In the genomic region with DNA sequence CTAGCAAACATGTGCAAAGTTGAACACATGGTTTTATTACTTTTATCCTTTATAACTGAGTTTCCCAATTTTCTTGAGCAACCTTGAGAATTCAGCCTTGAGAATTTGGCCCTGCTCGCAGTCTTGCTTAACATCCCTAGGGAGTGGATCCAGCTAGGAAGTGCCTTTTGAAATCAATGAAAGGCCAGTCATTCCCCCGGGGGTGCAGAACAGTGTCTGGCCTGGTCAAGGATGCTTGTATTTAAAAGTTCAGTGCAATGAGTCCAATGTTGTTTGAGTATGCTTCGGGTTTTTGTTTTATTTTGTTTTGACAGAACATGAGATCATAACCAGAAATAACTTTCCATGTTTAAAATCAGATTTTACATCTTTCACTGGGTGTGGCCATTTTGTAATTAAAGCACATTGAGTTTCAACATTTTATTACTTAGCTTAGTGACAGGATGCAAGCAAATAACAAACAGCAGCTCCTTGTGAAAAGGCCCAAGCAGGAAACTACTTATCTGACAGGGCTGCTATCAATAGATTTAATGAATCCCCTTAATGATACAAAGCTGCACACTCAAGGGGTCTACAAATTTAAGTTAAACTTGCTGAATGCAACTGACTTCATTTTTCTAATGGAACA, we compare ENCODE assay signal across 9 cellular contexts. TPM values are rescaled to one million over a fixed set of nuclear protein-coding genes. Genes with fewer than 3 reads are reported as not detected.
DNase-seq lines count a peak whose midpoint lies in the region; ATAC-seq and TF ChIP-seq lines count a peak whose summit lies in the region.
"Had no signal": no experiment of that assay in that cellular context is flagged by ENCODE, and none has a peak within 500 bp of the region (broad histone marks: within the 10 kb centered on the region; RNA-seq: fewer than 3 reads in every experiment).

No MANE protein-coding gene starts in this region.

- DNase-seq in coronary artery (ENCODE audit: low spot score) (peak; percentile 81), right lobe of liver (no peak), stromal cell of bone marrow (ENCODE audit: low read depth) (peak; percentile 93), ACHN (no peak)
- DNase-seq in activated T-cell treated with anti-CD3 and anti-CD28 coated beads, Interleukin-2, amount 50 U/mL, for 48 hours, result no peak
- no peak for DNase-seq in activated T-helper 2 cell treated with anti-CD3 and anti-CD28 coated beads, Interferon-gamma antibody, Interleukin-2, Interleukin-4, amounts not matched to agents 10 μg/mL and 5 μg/mL and 100 μg/mL, durations not matched to agents 14 hours and 24 hours and 36 hours (ENCODE audit: low spot score)
- DNase-seq: T-helper 9 cell had no signal

- no peaks in the 10 kb centered on the region for H3K36me3 ChIP-seq in HEK293 (ENCODE audit: control insufficient read depth in 2 of 2, insufficient read depth in 1 of 2, low read length in 2 of 2)
- peaks cover 0 to 5% (median under 1%) of the 10 kb centered on the region in 4 donors for H3K36me3 ChIP-seq in right lobe of liver

- intact Hi-C loops in right lobe of liver (cut with DNase I), result no loop called here
- intact Hi-C loops in activated T-helper 2 cell treated with anti-CD3 and anti-CD28 coated beads, Interferon-gamma antibody, Interleukin-2, Interleukin-4, amounts not matched to agents 10 μg/mL and 5 μg/mL and 100 μg/mL, durations not matched to agents 14 hours and 24 hours and 36 hours (cut with micrococcal nuclease), result no loop called here

- no peaks in the 10 kb centered on the region for H3K9me3 Mint-ChIP-seq in activated T-helper 2 cell treated with anti-CD3 and anti-CD28 coated beads, Interferon-gamma antibody, Interleukin-2, Interleukin-4, amounts not matched to agents 10 μg/mL and 5 μg/mL and 100 μg/mL, durations not matched to agents 14 hours and 24 hours and 36 hours

- H3K4me1 ChIP-seq in HEK293 (ENCODE audit: control insufficient read depth, insufficient read depth, low read length) (no peaks in the 10 kb centered on the region; the same call in 1 of the 2 replicates), right lobe of liver (peaks cover 0 to 19% (median 0%) of the 10 kb centered on the region in 4 donors)

- H3K27ac ChIP-seq in HEK293 (ENCODE audit: extremely low read depth, low read depth, low read length) (no peak overlapping the region), coronary artery (peak overlapping the region in 1 of 2 donors; percentile 70), right lobe of liver (peak overlapping the region in 1 of 3 donors; percentile 53)

- TF ChIP-seq CTCF in HEK293 (tag by site-specific recombination; IDR thresholded peaks at IDR 0.05) (no peak), coronary artery (IDR thresholded peaks at IDR 0.05) (no peak), right lobe of liver (IDR thresholded peaks at IDR 0.05) (no peak)

- H3K27me3 ChIP-seq in right lobe of liver, result no peaks in the 10 kb centered on the region

- H3K9me3 ChIP-seq in HEK293 (ENCODE audit: control insufficient read depth, insufficient read depth, low read depth, low read length) (no peaks in the 10 kb centered on the region), right lobe of liver (no peaks in the 10 kb centered on the region)

- no peak overlapping the region for H3K4me3 Mint-ChIP-seq in activated T-helper 2 cell treated with anti-CD3 and anti-CD28 coated beads, Interferon-gamma antibody, Interleukin-2, Interleukin-4, amounts not matched to agents 10 μg/mL and 5 μg/mL and 100 μg/mL, durations not matched to agents 14 hours and 24 hours and 36 hours (ENCODE audit: low read depth)

- in situ Hi-C loops in ACHN (cut with HindIII; ENCODE audit: low pct_ligation_motif_present, low pct_unique_long_range_greater_than_20kb, low sequenced_read_pairs), result no loop called here

- peaks cover 17% of the 10 kb centered on the region for H3K27me3 Mint-ChIP-seq in activated T-helper 2 cell treated with anti-CD3 and anti-CD28 coated beads, Interferon-gamma antibody, Interleukin-2, Interleukin-4, amounts not matched to agents 10 μg/mL and 5 μg/mL and 100 μg/mL, durations not matched to agents 14 hours and 24 hours and 36 hours (ENCODE audit: low read depth)

- POLR2A ChIA-PET in HEK293 (lab: Yijun Ruan, JAX), result no interaction called here

- CTCF ChIA-PET in HEK293 (lab: Yijun Ruan, JAX), result interaction anchor here (0.7 kb wide), 1 partner anchor 28 kb away, joined by 3 read pairs; no protein-coding TSS in a partner anchor

- H3K4me1 Mint-ChIP-seq in activated T-helper 2 cell treated with anti-CD3 and anti-CD28 coated beads, Interferon-gamma antibody, Interleukin-2, Interleukin-4, amounts not matched to agents 10 μg/mL and 5 μg/mL and 100 μg/mL, durations not matched to agents 14 hours and 24 hours and 36 hours (ENCODE audit: low read depth), result no peaks in the 10 kb centered on the region

- H3K4me3 ChIP-seq in HEK293 (ENCODE audit: low read depth, low read length) (no peak overlapping the region), coronary artery (no peak overlapping the region), right lobe of liver (no peak overlapping the region)

- no peak overlapping the region for H3K27ac Mint-ChIP-seq in activated T-helper 2 cell treated with anti-CD3 and anti-CD28 coated beads, Interferon-gamma antibody, Interleukin-2, Interleukin-4, amounts not matched to agents 10 μg/mL and 5 μg/mL and 100 μg/mL, durations not matched to agents 14 hours and 24 hours and 36 hours

- TF ChIP-seq POLR2A in right lobe of liver (IDR thresholded peaks at IDR 0.05), result no peak

- 13% methylated on average over 3 of the region's 3 CpGs for WGBS in right lobe of liver (ENCODE audit: insufficient coverage, low coverage, low lambda C conversion rate, missing lambda C conversion rate)

- peak in 3 of 4 donors; percentile 63 to 78 (median 76) for ATAC-seq in right lobe of liver
- ATAC-seq in activated CD4-positive, CD25-positive, alpha-beta regulatory T cell treated with anti-CD3 and anti-CD28 coated beads, Interleukin-2, amount 50 U/mL, for 24 hours, result no peak

- H3K36me3 Mint-ChIP-seq in activated T-helper 2 cell treated with anti-CD3 and anti-CD28 coated beads, Interferon-gamma antibody, Interleukin-2, Interleukin-4, amounts not matched to agents 10 μg/mL and 5 μg/mL and 100 μg/mL, durations not matched to agents 14 hours and 24 hours and 36 hours (ENCODE audit: low read depth), result no peaks in the 10 kb centered on the region

TF ChIP-seq in HEK293, 187 proteins besides CTCF, POLR2A, EP300 and RAD21:
- TF ChIP-seq, protein P1, sequence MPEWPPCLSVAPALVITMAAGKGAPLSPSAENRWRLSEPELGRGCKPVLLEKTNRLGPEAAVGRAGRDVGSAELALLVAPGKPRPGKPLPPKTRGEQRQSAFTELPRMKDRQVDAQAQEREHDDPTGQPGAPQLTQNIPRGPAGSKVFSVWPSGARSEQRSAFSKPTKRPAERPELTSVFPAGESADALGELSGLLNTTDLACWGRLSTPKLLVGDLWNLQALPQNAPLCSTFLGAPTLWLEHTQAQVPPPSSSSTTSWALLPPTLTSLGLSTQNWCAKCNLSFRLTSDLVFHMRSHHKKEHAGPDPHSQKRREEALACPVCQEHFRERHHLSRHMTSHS (tag by site-specific recombination; IDR thresholded peaks at IDR 0.05), result no peak
- TF ChIP-seq, protein P2, sequence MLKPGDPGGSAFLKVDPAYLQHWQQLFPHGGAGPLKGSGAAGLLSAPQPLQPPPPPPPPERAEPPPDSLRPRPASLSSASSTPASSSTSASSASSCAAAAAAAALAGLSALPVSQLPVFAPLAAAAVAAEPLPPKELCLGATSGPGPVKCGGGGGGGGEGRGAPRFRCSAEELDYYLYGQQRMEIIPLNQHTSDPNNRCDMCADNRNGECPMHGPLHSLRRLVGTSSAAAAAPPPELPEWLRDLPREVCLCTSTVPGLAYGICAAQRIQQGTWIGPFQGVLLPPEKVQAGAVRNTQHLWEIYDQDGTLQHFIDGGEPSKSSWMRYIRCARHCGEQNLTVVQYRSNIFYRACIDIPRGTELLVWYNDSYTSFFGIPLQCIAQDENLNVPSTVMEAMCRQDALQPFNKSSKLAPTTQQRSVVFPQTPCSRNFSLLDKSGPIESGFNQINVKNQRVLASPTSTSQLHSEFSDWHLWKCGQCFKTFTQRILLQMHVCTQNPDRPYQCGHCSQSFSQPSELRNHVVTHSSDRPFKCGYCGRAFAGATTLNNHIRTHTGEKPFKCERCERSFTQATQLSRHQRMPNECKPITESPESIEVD (tag by site-specific recombination; IDR thresholded peaks at IDR 0.05), result peak; percentile 41; the same call in 1 of the 2 replicates
- TF ChIP-seq ZNF211 (tag by site-specific recombination; IDR thresholded peaks at IDR 0.05; ENCODE audit: low read depth), result no peak

RNA-seq across cellular contexts. Expression of a gene that starts 16.8 kb away (rescaled TPM):
- 10 to 100 TPM; 15.0 to 21.1 (median 18.2) TPM for total RNA-seq in right lobe of liver
- total RNA-seq in activated T-helper 2 cell treated with anti-CD3 and anti-CD28 coated beads, Interferon-gamma antibody, Interleukin-2, Interleukin-4, amounts not matched to agents 10 μg/mL and 5 μg/mL and 100 μg/mL, durations not matched to agents 14 hours and 24 hours and 36 hours, result not detected in 2 replicates

Comparison
In these comparisons a context has a peak if more than half of its experiments do, and no peak if none do; other contexts are left out.
1. DNase-seq: peak in coronary artery (single experiment) and stromal cell of bone marrow (single experiment); none in right lobe of liver (0 of 3), ACHN (single experiment), activated T-cell treated with anti-CD3 and anti-CD28 coated beads, Interleukin-2, amount 50 U/mL, for 48 hours (0 of 2) and activated T-helper 2 cell treated with anti-CD3 and anti-CD28 coated beads, Interferon-gamma antibody, Interleukin-2, Interleukin-4, amounts not matched to agents 10 μg/mL and 5 μg/mL and 100 μg/mL, durations not matched to agents 14 hours and 24 hours and 36 hours (single experiment).
2. ATAC-seq: peak in right lobe of liver (3 of 4); none in activated CD4-positive, CD25-positive, alpha-beta regulatory T cell treated with anti-CD3 and anti-CD28 coated beads, Interleukin-2, amount 50 U/mL, for 24 hours (0 of 2).
3. RNA of a gene that starts 16.8 kb away (total RNA-seq): 15.0 to 21.1 TPM in right lobe of liver; not detected in activated T-helper 2 cell treated with anti-CD3 and anti-CD28 coated beads, Interferon-gamma antibody, Interleukin-2, Interleukin-4, amounts not matched to agents 10 μg/mL and 5 μg/mL and 100 μg/mL, durations not matched to agents 14 hours and 24 hours and 36 hours; every median in the first group is over 10 times any median in the second.